ENCODE assay signal across 18 cellular contexts in genomic region chr1:223853748-223854147, GRCh38.
"Had no signal": no experiment of that assay in that cellular context is flagged by ENCODE, and none has a peak within 500 bp of the region (broad histone marks: within the 10 kb centered on the region; RNA-seq: fewer than 3 reads in every experiment).

No MANE protein-coding gene starts in this region.

- H2AFZ ChIP-seq: parathyroid adenoma had no signal

- H3K27me3 ChIP-seq: tibial artery had no signal

- ATAC-seq: activated T-cell treated with anti-CD3 and anti-CD28 coated beads, Interleukin-2, amount 50 U/mL, for 72 hours; lower lobe of right lung; mucosa of descending colon; right cardiac atrium had no signal

- H3K4me1 ChIP-seq: lower lobe of right lung, parathyroid adenoma, tibial artery had no signal

- DNase-seq: activated CD4-positive, alpha-beta memory T cell treated with anti-CD3 and anti-CD28 coated beads, Interleukin-2, amount 10 ng/mL, durations not matched to agents 7 days and 5 days; activated CD4-positive, alpha-beta T cell treated with anti-CD3 and anti-CD28 coated beads for 48 hours; activated CD4-positive, CD25-positive, alpha-beta regulatory T cell; activated effector memory CD4-positive, alpha-beta T cell treated with Interleukin-2 at 50 U/mL for 16 hours; activated naive CD4-positive, alpha-beta T cell treated with anti-CD3 and anti-CD28 coated beads, Interleukin-2, amount 10 ng/mL, durations not matched to agents 7 days and 5 days; activated T-cell treated with anti-CD3 and anti-CD28 coated beads, Interleukin-2, amount 50 U/mL, for 72 hours; anterior cingulate cortex; effector CD4-positive, alpha-beta T cell; foreskin fibroblast; kidney; lower lobe of right lung; mesendoderm; mucosa of descending colon; nephron progenitor cell; right cardiac atrium; stimulated activated CD4-positive, alpha-beta T cell treated with anti-CD3 and anti-CD28 coated beads, Interleukin-4, amount 100 ng/mL, for 24 hours; tibial artery had no signal

- H3K9me3 ChIP-seq: lower lobe of right lung, mucosa of descending colon, tibial artery had no signal

- H3K27ac ChIP-seq: lower lobe of right lung, parathyroid adenoma, tibial artery had no signal

- H3K9ac ChIP-seq: parathyroid adenoma had no signal

- H3K79me2 ChIP-seq: parathyroid adenoma had no signal

- H3K36me3 ChIP-seq: lower lobe of right lung, tibial artery had no signal

- H3K4me3 ChIP-seq: lower lobe of right lung, mucosa of descending colon, tibial artery had no signal
